ENCODE assay signal across 21 cellular contexts in the genomic region with DNA sequence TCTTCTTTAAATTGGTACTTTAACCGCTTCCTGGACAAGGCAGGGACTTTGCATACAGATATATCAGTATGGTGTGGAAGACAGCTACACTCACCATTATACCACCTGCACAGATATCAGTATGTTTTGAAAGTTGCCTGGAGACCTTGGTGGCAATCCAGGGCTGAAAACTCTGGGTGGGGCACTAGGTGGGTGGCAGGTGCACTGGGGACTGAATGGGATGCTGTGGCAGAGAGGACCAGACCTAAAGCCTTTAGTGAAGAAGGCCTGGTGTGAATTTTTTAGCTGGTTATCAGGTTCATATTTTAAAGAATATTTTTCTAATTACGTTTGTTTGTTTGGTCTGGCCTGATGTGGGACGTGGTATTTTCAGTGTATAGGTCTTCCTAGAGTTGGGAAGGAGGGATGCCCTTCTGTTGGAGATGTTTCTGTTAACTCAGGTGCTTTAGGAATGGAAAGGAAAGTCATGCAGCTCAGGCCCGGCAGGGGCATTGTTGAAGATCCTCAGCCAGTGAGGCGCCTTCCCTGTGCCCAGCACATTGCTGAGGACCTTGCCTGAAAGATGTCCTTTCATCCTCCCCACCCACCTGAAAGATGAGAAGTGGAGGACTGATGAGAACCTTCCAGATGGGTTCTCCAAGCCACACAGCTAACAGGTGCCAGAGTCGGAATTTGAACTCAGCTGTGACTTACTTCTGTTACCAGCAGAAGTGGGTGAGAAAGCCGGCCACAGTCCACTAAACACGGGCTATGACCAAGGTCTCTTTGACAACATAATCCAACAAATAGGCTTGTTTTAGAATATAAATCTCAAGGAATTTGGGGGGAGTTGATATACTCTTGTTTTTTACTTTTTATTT.
A peak's percentile ranks its signal among the peaks of the same experiment; 100 is the strongest.
DNase-seq lines count a peak whose midpoint lies in the region; ATAC-seq and TF ChIP-seq lines count a peak whose summit lies in the region.
"Had no signal": no experiment of that assay in that cellular context is flagged by ENCODE, and none has a peak within 500 bp of the region (broad histone marks: within the 10 kb centered on the region; RNA-seq: fewer than 3 reads in every experiment).

No MANE protein-coding gene starts in this region.

- no peak overlapping the region for H3K27ac ChIP-seq in endodermal cell (ENCODE audit: low read depth, low read length)
- H3K27ac ChIP-seq in effector memory CD4-positive, alpha-beta T cell (ENCODE audit: insufficient read depth, low read length, poor library complexity, severe bottlenecking): no peak overlapping the region
- H3K27ac ChIP-seq: colonic mucosa, tibial nerve had no signal

- peak overlapping the region; percentile 41 for H3K27ac Mint-ChIP-seq in activated T-cell treated with anti-CD3 and anti-CD28 coated beads, Interleukin-2, amount 50 U/mL, for 24 hours
- H3K27ac Mint-ChIP-seq in endodermal cell: no peak overlapping the region
- H3K27ac Mint-ChIP-seq in stimulated activated effector memory CD8-positive, alpha-beta T cell treated with anti-CD3 and anti-CD28 coated beads, Interleukin-12 subunit alpha, Interleukin-12 subunit beta, amount 100 ng/mL, for 72 hours: no peak overlapping the region
- H3K27ac Mint-ChIP-seq: activated B cell treated with CpG ODN at 0.5 μM for 24 hours; activated naive CD4-positive, alpha-beta T cell treated with anti-CD3 and anti-CD28 coated beads, Interleukin-2, amount 10 ng/mL, durations not matched to agents 7 days and 5 days; CD14-positive monocyte; mesothelial cell of epicardium had no signal

- peaks cover 57% of the 10 kb centered on the region for H3K4me1 Mint-ChIP-seq in activated T-cell treated with anti-CD3 and anti-CD28 coated beads, Interleukin-2, amount 50 U/mL, for 24 hours (ENCODE audit: low read depth)
- no peaks in the 10 kb centered on the region for H3K4me1 Mint-ChIP-seq in endodermal cell
- no peaks in the 10 kb centered on the region for H3K4me1 Mint-ChIP-seq in stimulated activated effector memory CD8-positive, alpha-beta T cell treated with anti-CD3 and anti-CD28 coated beads, Interleukin-12 subunit alpha, Interleukin-12 subunit beta, amount 100 ng/mL, for 72 hours
- H3K4me1 Mint-ChIP-seq: activated B cell treated with CpG ODN at 0.5 μM for 24 hours; activated naive CD4-positive, alpha-beta T cell treated with anti-CD3 and anti-CD28 coated beads, Interleukin-2, amount 10 ng/mL, durations not matched to agents 7 days and 5 days; CD14-positive monocyte; mesothelial cell of epicardium had no signal

- H3K4me1 ChIP-seq in Loucy (ENCODE audit: insufficient read depth, low read length, poor library complexity, severe bottlenecking) (peaks cover 52% of the 10 kb centered on the region), endodermal cell (ENCODE audit: control insufficient read depth, insufficient read depth, low read length) (no peaks in the 10 kb centered on the region)
- H3K4me1 ChIP-seq in effector memory CD4-positive, alpha-beta T cell (ENCODE audit: control insufficient read depth, insufficient read depth, low read length, poor library complexity, severe bottlenecking): no peaks in the 10 kb centered on the region
- H3K4me1 ChIP-seq: colonic mucosa, tibial nerve had no signal

- ATAC-seq in stimulated activated effector memory CD8-positive, alpha-beta T cell treated with anti-CD3 and anti-CD28 coated beads, Interleukin-12 subunit alpha, Interleukin-12 subunit beta, amount 100 ng/mL, for 72 hours: peak; percentile 39
- ATAC-seq in HG02885 (IDR thresholded peaks at IDR 0.05; ENCODE audit: poor library complexity, unreplicated experiment): no peak

- peaks cover 5% of the 10 kb centered on the region for H4K20me1 ChIP-seq in Loucy (ENCODE audit: insufficient read depth, low read length, poor library complexity, severe bottlenecking)

- H3K9me2 ChIP-seq in Loucy (replicated peaks; ENCODE audit: low read depth, low read length): no peaks in the 10 kb centered on the region

- H3K4me3 ChIP-seq in Loucy (ENCODE audit: low read length, poor library complexity, severe bottlenecking) (no peak overlapping the region), endodermal cell (ENCODE audit: low read length) (no peak overlapping the region)
- H3K4me3 ChIP-seq in effector memory CD4-positive, alpha-beta T cell (ENCODE audit: insufficient read depth, low read depth, low read length, poor library complexity, severe bottlenecking): no peak overlapping the region
- H3K4me3 ChIP-seq: colonic mucosa, tibial nerve had no signal

- peak overlapping the region; percentile 18 for H3K4me2 ChIP-seq in Loucy (ENCODE audit: low read depth, low read length, poor library complexity, severe bottlenecking)

- H3K9ac ChIP-seq in Loucy (ENCODE audit: low read depth, low read length, poor library complexity, severe bottlenecking) (no peak overlapping the region), endodermal cell (ENCODE audit: extremely low read depth, low read length, poor library complexity, severe bottlenecking) (no peak overlapping the region)

- H3K27me3 Mint-ChIP-seq in activated T-cell treated with anti-CD3 and anti-CD28 coated beads, Interleukin-2, amount 50 U/mL, for 24 hours: no peaks in the 10 kb centered on the region
- no peaks in the 10 kb centered on the region for H3K27me3 Mint-ChIP-seq in endodermal cell (ENCODE audit: insufficient read depth)
- H3K27me3 Mint-ChIP-seq: activated B cell treated with CpG ODN at 0.5 μM for 24 hours; activated naive CD4-positive, alpha-beta T cell treated with anti-CD3 and anti-CD28 coated beads, Interleukin-2, amount 10 ng/mL, durations not matched to agents 7 days and 5 days had no signal

- H3K4me3 Mint-ChIP-seq in activated T-cell treated with anti-CD3 and anti-CD28 coated beads, Interleukin-2, amount 50 U/mL, for 24 hours: no peak overlapping the region
- H3K4me3 Mint-ChIP-seq in endodermal cell: no peak overlapping the region
- H3K4me3 Mint-ChIP-seq in stimulated activated effector memory CD8-positive, alpha-beta T cell treated with anti-CD3 and anti-CD28 coated beads, Interleukin-12 subunit alpha, Interleukin-12 subunit beta, amount 100 ng/mL, for 72 hours: no peak overlapping the region
- H3K4me3 Mint-ChIP-seq: activated B cell treated with CpG ODN at 0.5 μM for 24 hours; activated naive CD4-positive, alpha-beta T cell treated with anti-CD3 and anti-CD28 coated beads, Interleukin-2, amount 10 ng/mL, durations not matched to agents 7 days and 5 days; CD14-positive monocyte; mesothelial cell of epicardium had no signal

- H3K9me3 Mint-ChIP-seq in activated T-cell treated with anti-CD3 and anti-CD28 coated beads, Interleukin-2, amount 50 U/mL, for 24 hours: no peaks in the 10 kb centered on the region
- no peaks in the 10 kb centered on the region for H3K9me3 Mint-ChIP-seq in endodermal cell
- H3K9me3 Mint-ChIP-seq in stimulated activated effector memory CD8-positive, alpha-beta T cell treated with anti-CD3 and anti-CD28 coated beads, Interleukin-12 subunit alpha, Interleukin-12 subunit beta, amount 100 ng/mL, for 72 hours: no peaks in the 10 kb centered on the region
- H3K9me3 Mint-ChIP-seq: activated B cell treated with CpG ODN at 0.5 μM for 24 hours; activated naive CD4-positive, alpha-beta T cell treated with anti-CD3 and anti-CD28 coated beads, Interleukin-2, amount 10 ng/mL, durations not matched to agents 7 days and 5 days; CD14-positive monocyte had no signal

- no peaks in the 10 kb centered on the region for H3F3A ChIP-seq in Loucy (ENCODE audit: low read depth)

- no peak for TF ChIP-seq POLR2A in erythroblast (IDR thresholded peaks at IDR 0.05; ENCODE audit: low read length)

- H3K9me3 ChIP-seq in Loucy (ENCODE audit: insufficient read depth, low read depth, low read length): no peaks in the 10 kb centered on the region
- H3K9me3 ChIP-seq in endodermal cell (ENCODE audit: control insufficient read depth, low read length): no peaks in the 10 kb centered on the region
- H3K9me3 ChIP-seq in effector memory CD4-positive, alpha-beta T cell (ENCODE audit: control insufficient read depth, low read length): no peaks in the 10 kb centered on the region
- H3K9me3 ChIP-seq: colonic mucosa had no signal

- DNase-seq in activated T-cell treated with anti-CD3 and anti-CD28 coated beads, Interleukin-2, amount 50 U/mL, for 24 hours: no peak
- no peak for DNase-seq in activated T-cell treated with anti-CD3 and anti-CD28 coated beads, Interleukin-2, amount 50 U/mL, for 1 hour
- peak; percentile 13 for DNase-seq in endodermal cell
- peak in 1 of 2 donors; percentile 46 for DNase-seq in stimulated activated effector memory CD8-positive, alpha-beta T cell treated with anti-CD3 and anti-CD28 coated beads, Interleukin-12 subunit alpha, Interleukin-12 subunit beta, amount 100 ng/mL, for 72 hours (ENCODE audit: low spot score in 2 of 2)
- no peak for DNase-seq in effector memory CD4-positive, alpha-beta T cell
- DNase-seq in erythroblast (lab: John Stamatoyannopoulos, UW): no peak
- DNase-seq: activated B cell treated with CpG ODN at 0.5 μM for 24 hours; activated naive CD4-positive, alpha-beta T cell treated with anti-CD3 and anti-CD28 coated beads, Interleukin-2, amount 10 ng/mL, durations not matched to agents 7 days and 5 days; colonic mucosa; DMS53; foreskin melanocyte; NCI-H1092; NCI-H2081 treated with DMSO at 0.1 percent for 48 hours; NCI-H510A treated with DMSO at 0.1 percent for 48 hours; SHP77; stimulated activated naive CD8-positive, alpha-beta T cell treated with anti-CD3 and anti-CD28 coated beads, Interleukin-15, Interleukin-2, amounts not matched to agents 100 U/mL and 50 U/mL, for 24 hours had no signal

- H3K79me2 ChIP-seq in Loucy (ENCODE audit: insufficient read depth, low read length): peaks cover 94% of the 10 kb centered on the region

- TF ChIP-seq CTCF in Loucy (conservative IDR thresholded peaks at IDR 0.05; ENCODE audit: low read length): no peak
- no peak for TF ChIP-seq CTCF in endodermal cell (conservative IDR thresholded peaks at IDR 0.05)

- H3K36me3 Mint-ChIP-seq in activated T-cell treated with anti-CD3 and anti-CD28 coated beads, Interleukin-2, amount 50 U/mL, for 24 hours (ENCODE audit: low read depth): peaks cover 4% of the 10 kb centered on the region
- H3K36me3 Mint-ChIP-seq in endodermal cell (ENCODE audit: low read depth): no peaks in the 10 kb centered on the region
- H3K36me3 Mint-ChIP-seq in stimulated activated effector memory CD8-positive, alpha-beta T cell treated with anti-CD3 and anti-CD28 coated beads, Interleukin-12 subunit alpha, Interleukin-12 subunit beta, amount 100 ng/mL, for 72 hours: no peaks in the 10 kb centered on the region
- H3K36me3 Mint-ChIP-seq: activated naive CD4-positive, alpha-beta T cell treated with anti-CD3 and anti-CD28 coated beads, Interleukin-2, amount 10 ng/mL, durations not matched to agents 7 days and 5 days; CD14-positive monocyte had no signal

- H2AFZ ChIP-seq in Loucy (ENCODE audit: low read length): no peak overlapping the region

- H3K27me3 ChIP-seq in Loucy (ENCODE audit: insufficient read depth, low read length, poor library complexity, severe bottlenecking): no peaks in the 10 kb centered on the region
- H3K27me3 ChIP-seq in endodermal cell (ENCODE audit: control insufficient read depth, insufficient read depth, low read length, poor library complexity, severe bottlenecking): no peaks in the 10 kb centered on the region
- no peaks in the 10 kb centered on the region for H3K27me3 ChIP-seq in effector memory CD4-positive, alpha-beta T cell (replicated peaks; ENCODE audit: control insufficient read depth, insufficient read depth, low read length, poor library complexity, severe bottlenecking)
- H3K27me3 ChIP-seq: colonic mucosa, tibial nerve had no signal

- H3K36me3 ChIP-seq in Loucy (ENCODE audit: insufficient read depth, low read length) (peaks cover 25% of the 10 kb centered on the region; the same call in 1 of the 2 replicates), endodermal cell (ENCODE audit: control insufficient read depth, insufficient read depth, low read length) (no peaks in the 10 kb centered on the region)
- no peaks in the 10 kb centered on the region for H3K36me3 ChIP-seq in effector memory CD4-positive, alpha-beta T cell (ENCODE audit: control insufficient read depth, insufficient read depth, low read length)
- H3K36me3 ChIP-seq: colonic mucosa, tibial nerve had no signal

- WGBS in endodermal cell (ENCODE audit: insufficient coverage in 1 of 2, insufficient read length in 1 of 2), 2 experiments: 92 to 96% methylated on average over 6 to 8 of the region's 8 CpGs
